Comparison of ENCODE assay signal across 14 cellular contexts in the genomic region with DNA sequence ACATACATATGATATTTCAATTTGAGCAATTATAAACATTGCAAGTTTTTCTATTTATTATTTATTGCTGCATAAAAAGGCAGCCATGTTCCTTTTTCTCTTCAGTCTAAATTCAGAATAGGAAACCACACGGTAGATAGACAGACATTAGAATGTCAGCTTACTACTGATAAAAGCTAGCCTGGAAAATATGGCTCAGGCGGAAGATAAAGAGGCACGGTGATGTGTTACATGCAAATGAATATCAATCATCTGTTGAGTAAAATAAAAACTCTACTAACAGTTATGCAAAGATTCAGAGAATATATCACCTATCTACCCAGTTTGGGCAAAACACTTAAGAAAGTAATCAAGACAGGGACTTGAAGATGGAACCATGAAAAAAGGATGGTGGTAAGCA.
A peak's percentile ranks its signal among the peaks of the same experiment; 100 is the strongest.
DNase-seq lines count a peak whose midpoint lies in the region; ATAC-seq and TF ChIP-seq lines count a peak whose summit lies in the region.
"Had no signal": no experiment of that assay in that cellular context is flagged by ENCODE, and none has a peak within 500 bp of the region (broad histone marks: within the 10 kb centered on the region; RNA-seq: fewer than 3 reads in every experiment).

No MANE protein-coding gene starts in this region.

- H3K36me3 Mint-ChIP-seq in activated CD4-positive, alpha-beta T cell treated with anti-CD3 and anti-CD28 coated beads for 36 hours (ENCODE audit: low read depth): no peaks in the 10 kb centered on the region
- H3K36me3 Mint-ChIP-seq in activated T-helper 17 cell treated with anti-CD3 and anti-CD28 coated beads, Interleukin-2, amount 50 U/mL, for 72 hours (ENCODE audit: low read depth): no peaks in the 10 kb centered on the region
- no peaks in the 10 kb centered on the region for H3K36me3 Mint-ChIP-seq in progenitor cell of endocrine pancreas (ENCODE audit: insufficient read depth)
- H3K36me3 Mint-ChIP-seq: CD4-positive, CD25-positive, alpha-beta regulatory T cell had no signal

- H3K4me1 ChIP-seq in DOHH2 (ENCODE audit: control insufficient read depth, low read length): peaks cover 17% of the 10 kb centered on the region
- H3K4me1 ChIP-seq: BLaER1 had no signal

- no peaks in the 10 kb centered on the region for H3K36me3 ChIP-seq in DOHH2 (ENCODE audit: control insufficient read depth, low read length)
- H3K36me3 ChIP-seq: BLaER1 had no signal

- intact Hi-C loops in activated CD4-positive, alpha-beta T cell treated with anti-CD3 and anti-CD28 coated beads for 36 hours (cut with DNase I, micrococcal nuclease): loop anchor here in 1 of 2 experiments (2.0 kb wide), 1 partner anchor 695 kb away; no protein-coding TSS in a partner anchor

- H3K4me1 Mint-ChIP-seq in activated CD4-positive, alpha-beta T cell treated with anti-CD3 and anti-CD28 coated beads for 36 hours: peaks cover 18% of the 10 kb centered on the region
- no peaks in the 10 kb centered on the region for H3K4me1 Mint-ChIP-seq in activated T-helper 17 cell treated with anti-CD3 and anti-CD28 coated beads, Interleukin-2, amount 50 U/mL, for 72 hours
- peaks cover 3% of the 10 kb centered on the region for H3K4me1 Mint-ChIP-seq in progenitor cell of endocrine pancreas (ENCODE audit: low read depth)

- CTCF ChIA-PET in activated CD4-positive, alpha-beta T cell treated with anti-CD3 and anti-CD28 coated beads for 36 hours (lab: Charles Lee): no interaction called here

- H3F3A ChIP-seq in DOHH2 (ENCODE audit: control insufficient read depth, insufficient read depth): no peaks in the 10 kb centered on the region

- no peaks in the 10 kb centered on the region for H3K79me2 ChIP-seq in DOHH2 (ENCODE audit: control insufficient read depth, low read length)

- DNase-seq in activated CD4-positive, alpha-beta T cell treated with anti-CD3 and anti-CD28 coated beads for 36 hours: no peak
- DNase-seq in activated CD4-positive, alpha-beta T cell treated with anti-CD3 and anti-CD28 coated beads, Interleukin-2, amount 50 U/mL, for 4 hours: no peak
- DNase-seq in OCI-M1 (lab: John Stamatoyannopoulos, UW) (peak; percentile 80), progenitor cell of endocrine pancreas (ENCODE audit: low spot score, unreplicated experiment) (no peak)
- DNase-seq: 8988T; AML-193; CD4-positive, CD25-positive, alpha-beta regulatory T cell; DMS53; GM23248; H7 had no signal

- H4K20me1 ChIP-seq in DOHH2 (ENCODE audit: control insufficient read depth, insufficient read depth, low read depth, low read length): no peaks in the 10 kb centered on the region
- H4K20me1 ChIP-seq: BLaER1 had no signal

- no peaks in the 10 kb centered on the region for H3K9me3 Mint-ChIP-seq in activated CD4-positive, alpha-beta T cell treated with anti-CD3 and anti-CD28 coated beads for 36 hours (ENCODE audit: low read depth)
- no peaks in the 10 kb centered on the region for H3K9me3 Mint-ChIP-seq in activated T-helper 17 cell treated with anti-CD3 and anti-CD28 coated beads, Interleukin-2, amount 50 U/mL, for 72 hours
- H3K9me3 Mint-ChIP-seq in progenitor cell of endocrine pancreas (ENCODE audit: low read depth): no peaks in the 10 kb centered on the region

- H3K27me3 ChIP-seq in DOHH2 (ENCODE audit: control insufficient read depth, low read length): peaks cover 13% of the 10 kb centered on the region; the same call in 1 of the 2 replicates

- POLR2A ChIA-PET in activated CD4-positive, alpha-beta T cell treated with anti-CD3 and anti-CD28 coated beads for 36 hours (lab: Charles Lee): no interaction called here

- peaks cover 12% of the 10 kb centered on the region for H3K27me3 Mint-ChIP-seq in activated CD4-positive, alpha-beta T cell treated with anti-CD3 and anti-CD28 coated beads for 36 hours
- peaks cover 26% of the 10 kb centered on the region for H3K27me3 Mint-ChIP-seq in activated T-helper 17 cell treated with anti-CD3 and anti-CD28 coated beads, Interleukin-2, amount 50 U/mL, for 72 hours
- peaks cover 28% of the 10 kb centered on the region for H3K27me3 Mint-ChIP-seq in progenitor cell of endocrine pancreas

- H3K4me3 ChIP-seq in DOHH2 (ENCODE audit: low read length): no peak overlapping the region
- H3K4me3 ChIP-seq: BLaER1, GM23248 had no signal

- peak overlapping the region; percentile 11; the same call in 1 of the 2 replicates for H3K4me2 ChIP-seq in DOHH2 (ENCODE audit: low read length)
- H3K4me2 ChIP-seq: BLaER1 had no signal

- peak; percentile 37 for ATAC-seq in activated CD4-positive, alpha-beta T cell treated with anti-CD3 and anti-CD28 coated beads for 36 hours
- ATAC-seq in activated T-helper 17 cell treated with anti-CD3 and anti-CD28 coated beads, Interleukin-2, amount 50 U/mL, for 72 hours (replicated peaks): peak; percentile 26
- no peak for ATAC-seq in HG03520 (IDR thresholded peaks at IDR 0.05; ENCODE audit: unreplicated experiment)

- no peak overlapping the region for H3K27ac ChIP-seq in DOHH2 (ENCODE audit: low read depth, low read length)
- H3K27ac ChIP-seq: BLaER1, GM23248 had no signal

- no peaks in the 10 kb centered on the region for H3K9me3 ChIP-seq in DOHH2 (ENCODE audit: control insufficient read depth, insufficient read depth, low read length)

- TF ChIP-seq CTCF in DOHH2 (IDR thresholded peaks at IDR 0.05; ENCODE audit: low read depth, low read length, poor library complexity, severe bottlenecking) (no peak), progenitor cell of endocrine pancreas (IDR thresholded peaks at IDR 0.05; ENCODE audit: unreplicated experiment) (no peak)

- no peaks in the 10 kb centered on the region for H3K9me2 ChIP-seq in DOHH2 (replicated peaks; ENCODE audit: control insufficient read depth, low read length)

- no peak overlapping the region for H3K27ac Mint-ChIP-seq in activated CD4-positive, alpha-beta T cell treated with anti-CD3 and anti-CD28 coated beads for 36 hours
- H3K27ac Mint-ChIP-seq in activated T-helper 17 cell treated with anti-CD3 and anti-CD28 coated beads, Interleukin-2, amount 50 U/mL, for 72 hours: no peak overlapping the region
- no peak overlapping the region for H3K27ac Mint-ChIP-seq in progenitor cell of endocrine pancreas

- no peak overlapping the region for H3K4me3 Mint-ChIP-seq in activated CD4-positive, alpha-beta T cell treated with anti-CD3 and anti-CD28 coated beads for 36 hours
- no peak overlapping the region for H3K4me3 Mint-ChIP-seq in activated T-helper 17 cell treated with anti-CD3 and anti-CD28 coated beads, Interleukin-2, amount 50 U/mL, for 72 hours
- H3K4me3 Mint-ChIP-seq in progenitor cell of endocrine pancreas (ENCODE audit: low read depth): no peak overlapping the region
- H3K4me3 Mint-ChIP-seq: CD4-positive, CD25-positive, alpha-beta regulatory T cell had no signal
